Comparison of ENCODE assay signal across 12 cellular contexts in the genomic region with DNA sequence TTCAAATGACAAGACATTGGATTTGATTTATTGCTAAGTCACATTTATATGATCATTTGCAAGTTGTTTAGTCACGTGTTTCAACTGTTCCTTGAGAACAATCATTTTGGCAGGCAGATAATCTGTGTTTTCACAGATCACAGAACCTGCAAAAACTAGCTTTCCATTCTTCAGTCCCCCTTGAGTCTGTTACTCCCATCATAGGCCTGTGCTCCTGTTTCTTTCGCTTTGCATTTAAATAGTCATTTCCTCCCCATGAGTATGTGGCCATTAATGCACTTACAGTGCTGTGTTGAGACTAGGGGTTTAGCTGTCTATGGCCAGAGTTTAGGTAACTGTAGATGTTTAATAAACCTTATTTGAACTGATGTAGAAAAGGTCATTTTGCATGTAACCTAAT.
"Had no signal": no experiment of that assay in that cellular context is flagged by ENCODE, and none has a peak within 500 bp of the region (broad histone marks: within the 10 kb centered on the region; RNA-seq: fewer than 3 reads in every experiment).

No MANE protein-coding gene starts in this region.

- H3K9me3 Mint-ChIP-seq: activated naive CD8-positive, alpha-beta T cell treated with anti-CD3 and anti-CD28 coated beads, Interleukin-2, amount 10 ng/mL, durations not matched to agents 7 days and 5 days; activated T-cell treated with anti-CD3 and anti-CD28 coated beads, Interleukin-2, amount 50 U/mL, for 72 hours had no signal

- H3K4me3 ChIP-seq: esophagus squamous epithelium, right atrium auricular region had no signal

- H3K4me3 Mint-ChIP-seq: activated naive CD8-positive, alpha-beta T cell treated with anti-CD3 and anti-CD28 coated beads, Interleukin-2, amount 10 ng/mL, durations not matched to agents 7 days and 5 days; activated T-cell treated with anti-CD3 and anti-CD28 coated beads, Interleukin-2, amount 50 U/mL, for 72 hours had no signal

- ATAC-seq: activated CD4-positive, CD25-positive, alpha-beta regulatory T cell treated with anti-CD3 and anti-CD28 coated beads, Interleukin-2, amount 50 U/mL, for 24 hours; activated T-cell treated with anti-CD3 and anti-CD28 coated beads, Interleukin-2, amount 50 U/mL, for 72 hours had no signal

- H3K27ac Mint-ChIP-seq: activated naive CD8-positive, alpha-beta T cell treated with anti-CD3 and anti-CD28 coated beads, Interleukin-2, amount 10 ng/mL, durations not matched to agents 7 days and 5 days; activated T-cell treated with anti-CD3 and anti-CD28 coated beads, Interleukin-2, amount 50 U/mL, for 72 hours had no signal

- H3K36me3 ChIP-seq: right atrium auricular region had no signal

- H3K27me3 Mint-ChIP-seq: activated naive CD8-positive, alpha-beta T cell treated with anti-CD3 and anti-CD28 coated beads, Interleukin-2, amount 10 ng/mL, durations not matched to agents 7 days and 5 days had no signal

- H3K27me3 ChIP-seq: esophagus squamous epithelium, right atrium auricular region had no signal

- H3K36me3 Mint-ChIP-seq: activated naive CD8-positive, alpha-beta T cell treated with anti-CD3 and anti-CD28 coated beads, Interleukin-2, amount 10 ng/mL, durations not matched to agents 7 days and 5 days had no signal

- H3K4me1 ChIP-seq: right atrium auricular region had no signal

- DNase-seq: activated CD4-positive, alpha-beta T cell treated with anti-CD3 and anti-CD28 coated beads, Interleukin-2, amount 50 U/mL, for 48 hours; activated gamma-delta T cell treated with Interleukin-2 at 50 U/mL for 16 hours; activated naive CD8-positive, alpha-beta T cell treated with anti-CD3 and anti-CD28 coated beads, Interleukin-2, amount 10 ng/mL, durations not matched to agents 7 days and 5 days; activated T-cell treated with anti-CD3 and anti-CD28 coated beads, Interleukin-2, amount 50 U/mL, for 72 hours; aorta; esophagus squamous epithelium; glutamatergic neuron; islet precursor cell; posterior cingulate gyrus; small intestine had no signal

- H3K9me3 ChIP-seq: esophagus squamous epithelium, right atrium auricular region had no signal

- H3K4me1 Mint-ChIP-seq: activated naive CD8-positive, alpha-beta T cell treated with anti-CD3 and anti-CD28 coated beads, Interleukin-2, amount 10 ng/mL, durations not matched to agents 7 days and 5 days had no signal

- H3K27ac ChIP-seq: esophagus squamous epithelium, right atrium auricular region had no signal
